15 cellular contexts compared by ENCODE assay signal in genomic region chr16:69351309-69352027, GRCh38. TPM values are rescaled to one million over a fixed set of nuclear protein-coding genes. Genes with fewer than 3 reads are reported as not detected.
A peak's percentile ranks its signal among the peaks of the same experiment; 100 is the strongest.
DNase-seq lines count a peak whose midpoint lies in the region; ATAC-seq, FAIRE-seq and TF ChIP-seq lines count a peak whose summit lies in the region.
"Had no signal": no experiment of that assay in that cellular context is flagged by ENCODE, and none has a peak within 500 bp of the region (broad histone marks: within the 10 kb centered on the region; RNA-seq: fewer than 3 reads in every experiment).

Gene TMED6, minus strand, starts transcription at chr16:69351786. Its CDS starts 33 bp downstream, at chr16:69351753.

- no peak for FAIRE-seq in kidney (lab: Jason Lieb, UNC)

- H4K20me1 ChIP-seq in H9 (ENCODE audit: control insufficient read depth, insufficient read depth, insufficient read length) = no peaks in the 10 kb centered on the region

- H3K79me1 ChIP-seq in H9 (ENCODE audit: insufficient read depth, low read depth, low read length, poor library complexity, severe bottlenecking) = no peaks in the 10 kb centered on the region

- no peak within 1 kb of the TSS for H3T11ph ChIP-seq in H9 (ENCODE audit: low read length)

- H3K4me1 Mint-ChIP-seq in H9 = no peaks in the 10 kb centered on the region
- no peaks in the 10 kb centered on the region for H3K4me1 Mint-ChIP-seq in activated naive CD8-positive, alpha-beta T cell treated with anti-CD3 and anti-CD28 coated beads, Interleukin-2, amount 50 U/mL, for 24 hours
- H3K4me1 Mint-ChIP-seq: activated naive CD4-positive, alpha-beta T cell treated with anti-CD3 and anti-CD28 coated beads, Interleukin-2, amount 50 U/mL, for 24 hours had no signal

- DNase-seq in H9 (no peak), NCI-H526 (lab: John Stamatoyannopoulos, UW) (peak; percentile 48 to 65), kidney (no peak), renal cortical epithelial cell (ENCODE audit: low read depth) (peak; percentile 71), kidney glomerular epithelial cell (lab: John Stamatoyannopoulos, UW) (no peak)
- DNase-seq in activated naive CD8-positive, alpha-beta T cell treated with anti-CD3 and anti-CD28 coated beads, Interleukin-2, amount 50 U/mL, for 24 hours = no peak
- DNase-seq in effector memory CD4-positive, alpha-beta T cell = no peak
- DNase-seq: head of caudate nucleus, NCI-H2107, SK-N-SH had no signal

- no peaks in the 10 kb centered on the region for H3K79me2 ChIP-seq in H9 (ENCODE audit: insufficient read depth, low read length)

- H3K4ac ChIP-seq in H9 (ENCODE audit: low read depth, low read length) = no peak within 1 kb of the TSS

- H3K27me3 Mint-ChIP-seq in H9 (ENCODE audit: low read depth) = no peaks in the 10 kb centered on the region
- no peaks in the 10 kb centered on the region for H3K27me3 Mint-ChIP-seq in activated naive CD8-positive, alpha-beta T cell treated with anti-CD3 and anti-CD28 coated beads, Interleukin-2, amount 50 U/mL, for 24 hours
- H3K27me3 Mint-ChIP-seq: activated naive CD4-positive, alpha-beta T cell treated with anti-CD3 and anti-CD28 coated beads, Interleukin-2, amount 50 U/mL, for 24 hours had no signal

- no peak within 1 kb of the TSS for H3K14ac ChIP-seq in H9 (ENCODE audit: insufficient read depth, low read length)

- H2BK12ac ChIP-seq in H9 (ENCODE audit: insufficient read length, low read depth, low read length) = no peak within 1 kb of the TSS

- H3K23me2 ChIP-seq in H9 (ENCODE audit: insufficient read length, low read depth, low read length, poor library complexity, severe bottlenecking) = no peaks in the 10 kb centered on the region

- H3K18ac ChIP-seq in H9 (ENCODE audit: insufficient read length, low read depth, low read length) = no peak within 1 kb of the TSS

- H4K5ac ChIP-seq in H9 (ENCODE audit: insufficient read length, low read depth, low read length) = no peak within 1 kb of the TSS

- H3K9ac ChIP-seq in H9 (ENCODE audit: extremely low read depth, insufficient read length, low read length) (peak within 1 kb of the TSS; percentile 7), kidney (ENCODE audit: low read length in 2 of 2) (peak within 1 kb of the TSS in 1 of 2 donors; percentile 14)
- H3K9ac ChIP-seq: SK-N-SH had no signal

- H3K9me3 ChIP-seq in H9 (ENCODE audit: control insufficient read depth, low read depth, low read length) (no peaks in the 10 kb centered on the region), kidney (ENCODE audit: control insufficient read depth in 1 of 2, low read length in 2 of 2) (no peaks in the 10 kb centered on the region)
- no peaks in the 10 kb centered on the region for H3K9me3 ChIP-seq in effector memory CD4-positive, alpha-beta T cell (ENCODE audit: control insufficient read depth, low read length)
- H3K9me3 ChIP-seq: SK-N-SH had no signal

- peak within 1 kb of the TSS; percentile 49 to 59 for H3K4me3 ChIP-seq in kidney (ENCODE audit: low read length in 2 of 2)
- no peak within 1 kb of the TSS for H3K4me3 ChIP-seq in effector memory CD4-positive, alpha-beta T cell (ENCODE audit: insufficient read depth, low read depth, low read length, poor library complexity, severe bottlenecking)

- WGBS in H9 (ENCODE audit: extremely low coverage, insufficient read length, low lambda C conversion rate) = no CpG with 5 or more reads among the region's 12 CpGs

- no peak within 1 kb of the TSS; a peak in 1 of 7 replicates for H3K27ac Mint-ChIP-seq in H9
- H3K27ac Mint-ChIP-seq in activated naive CD8-positive, alpha-beta T cell treated with anti-CD3 and anti-CD28 coated beads, Interleukin-2, amount 50 U/mL, for 24 hours = no peak within 1 kb of the TSS

- no peak within 1 kb of the TSS for H2BK120ac ChIP-seq in H9 (ENCODE audit: low read depth, low read length, poor library complexity, severe bottlenecking)

- H3K9me3 Mint-ChIP-seq in H9 = no peaks in the 10 kb centered on the region
- no peaks in the 10 kb centered on the region for H3K9me3 Mint-ChIP-seq in activated naive CD8-positive, alpha-beta T cell treated with anti-CD3 and anti-CD28 coated beads, Interleukin-2, amount 50 U/mL, for 24 hours
- H3K9me3 Mint-ChIP-seq: activated naive CD4-positive, alpha-beta T cell treated with anti-CD3 and anti-CD28 coated beads, Interleukin-2, amount 50 U/mL, for 24 hours had no signal

- H2BK15ac ChIP-seq in H9 (ENCODE audit: low read depth, low read length) = no peak within 1 kb of the TSS

- no peak within 1 kb of the TSS; a peak in 1 of 5 replicates for H3K4me3 Mint-ChIP-seq in H9
- H3K4me3 Mint-ChIP-seq in activated naive CD8-positive, alpha-beta T cell treated with anti-CD3 and anti-CD28 coated beads, Interleukin-2, amount 50 U/mL, for 24 hours = no peak within 1 kb of the TSS
- H3K4me3 Mint-ChIP-seq: activated naive CD4-positive, alpha-beta T cell treated with anti-CD3 and anti-CD28 coated beads, Interleukin-2, amount 50 U/mL, for 24 hours had no signal

- no peak within 1 kb of the TSS for H3K56ac ChIP-seq in H9 (ENCODE audit: insufficient read length, low read depth, low read length)

- no peak for ATAC-seq in activated naive CD8-positive, alpha-beta T cell treated with anti-CD3 and anti-CD28 coated beads, Interleukin-2, amount 50 U/mL, for 24 hours
- ATAC-seq in GM21576 (IDR thresholded peaks at IDR 0.05; ENCODE audit: unreplicated experiment) = no peak

- H3K4me1 ChIP-seq in H9 (ENCODE audit: insufficient read depth, low read length) (no peaks in the 10 kb centered on the region), kidney (ENCODE audit: control insufficient read depth in 1 of 2, insufficient read depth in 1 of 2, low read depth in 1 of 2, low read length in 2 of 2) (peaks cover 0 to 3% of the 10 kb centered on the region in 2 donors)
- no peaks in the 10 kb centered on the region for H3K4me1 ChIP-seq in effector memory CD4-positive, alpha-beta T cell (ENCODE audit: control insufficient read depth, insufficient read depth, low read length, poor library complexity, severe bottlenecking)

- H4K8ac ChIP-seq in H9 (replicated peaks; ENCODE audit: insufficient read length, low read depth, low read length) = no peak within 1 kb of the TSS

- no peak within 1 kb of the TSS for H2BK5ac ChIP-seq in H9 (ENCODE audit: insufficient read length, low read length)

- peaks cover 5 to 10% of the 10 kb centered on the region in 2 donors for H3K36me3 ChIP-seq in kidney (ENCODE audit: control insufficient read depth in 1 of 2, insufficient read depth in 2 of 2, low read length in 2 of 2)
- H3K36me3 ChIP-seq in effector memory CD4-positive, alpha-beta T cell (ENCODE audit: control insufficient read depth, insufficient read depth, low read length) = peaks cover 25% of the 10 kb centered on the region

- TF ChIP-seq CTCF in H9 (conservative IDR thresholded peaks at IDR 0.05) = no peak
- no peak for TF ChIP-seq CTCF in kidney (IDR thresholded peaks at IDR 0.05; ENCODE audit: borderline replicate concordance, extremely low read depth, insufficient read depth)

- H2AK5ac ChIP-seq in H9 (ENCODE audit: insufficient read length, low read length) = no peak within 1 kb of the TSS

- intact Hi-C loops in kidney (cut with DNase I) = no loop called here

- H3K27ac ChIP-seq in H9 (ENCODE audit: insufficient read length, low read depth, low read length) (no peak within 1 kb of the TSS), kidney (ENCODE audit: low read depth in 2 of 2, low read length in 2 of 2) (peak within 1 kb of the TSS in 1 of 2 donors; percentile 8)
- no peak within 1 kb of the TSS for H3K27ac ChIP-seq in effector memory CD4-positive, alpha-beta T cell (ENCODE audit: insufficient read depth, low read length, poor library complexity, severe bottlenecking)

- H3K23ac ChIP-seq in H9 (ENCODE audit: insufficient read length, low read depth, low read length) = no peak within 1 kb of the TSS

- no peaks in the 10 kb centered on the region for H3K27me3 ChIP-seq in H9 (ENCODE audit: insufficient read depth, low read length)
- no peaks in the 10 kb centered on the region for H3K27me3 ChIP-seq in effector memory CD4-positive, alpha-beta T cell (replicated peaks; ENCODE audit: control insufficient read depth, insufficient read depth, low read length, poor library complexity, severe bottlenecking)

- H4K91ac ChIP-seq in H9 (ENCODE audit: insufficient read length, low read depth, low read length) = no peak within 1 kb of the TSS

- H3K4me2 ChIP-seq in H9 (ENCODE audit: insufficient read depth, insufficient read length, low read length) = no peak within 1 kb of the TSS
- H3K4me2 ChIP-seq: SK-N-SH had no signal

- H2BK20ac ChIP-seq in H9 (ENCODE audit: low read depth, low read length, poor library complexity, severe bottlenecking) = no peak within 1 kb of the TSS

- no peak within 1 kb of the TSS for H2AFZ ChIP-seq in H9 (ENCODE audit: low read length)

- peaks cover 0 to 15% (median 4%) of the 10 kb centered on the region in 3 experiments; a peak in 4 of 7 replicates for H3K36me3 Mint-ChIP-seq in H9 (ENCODE audit: insufficient read depth in 1 of 3, low read depth in 3 of 3)
- H3K36me3 Mint-ChIP-seq in activated naive CD8-positive, alpha-beta T cell treated with anti-CD3 and anti-CD28 coated beads, Interleukin-2, amount 50 U/mL, for 24 hours (ENCODE audit: low read depth) = peaks cover 33% of the 10 kb centered on the region

RNA-seq across cellular contexts. Expression of gene TMED6, which starts in this region (rescaled TPM):
- total RNA-seq in H9 (2021) (0.31 TPM in 1 of 2 replicates, not detected in the other), kidney (2.6 TPM), renal cortical epithelial cell (0.87 TPM in 1 of 2 replicates, not detected in the other)
- polyA plus RNA-seq in kidney (ENCODE audit: insufficient read depth, low read depth, low replicate concordance) = 11.5 TPM
- total RNA-seq: H4, LHCN-M2 had no signal
- polyA plus RNA-seq: neural cell, SK-N-SH had no signal

Comparison
In these comparisons a context has a peak if more than half of its experiments do, and no peak if none do; other contexts are left out.
1. Peak in DNase-seq in renal cortical epithelial cell; RNA of the gene not detected or under 1 TPM.
2. DNase-seq: peak in NCI-H526 (2 of 2); none in H9 (single experiment), kidney (single experiment), activated naive CD8-positive, alpha-beta T cell treated with anti-CD3 and anti-CD28 coated beads, Interleukin-2, amount 50 U/mL, for 24 hours (single experiment), effector memory CD4-positive, alpha-beta T cell (0 of 3) and kidney glomerular epithelial cell (single experiment).